In genomic region chr6:52992980-52993379, GRCh38 we compare ENCODE assay signal across 10 cellular contexts. TPM values are rescaled to one million over a fixed set of nuclear protein-coding genes. Genes with fewer than 3 reads are reported as not detected.
DNase-seq lines count a peak whose midpoint lies in the region; TF ChIP-seq lines count a peak whose summit lies in the region.
"Had no signal": no experiment of that assay in that cellular context is flagged by ENCODE, and none has a peak within 500 bp of the region (broad histone marks: within the 10 kb centered on the region; RNA-seq: fewer than 3 reads in every experiment).

No MANE protein-coding gene starts in this region.

- no peak overlapping the region for H3K27ac Mint-ChIP-seq in neural progenitor cell

- H3K4me3 ChIP-seq in HUES64 (ENCODE audit: low read length) (0 out of 2 replicates have a peak overlapping the region, but pooled peaks have one; percentile 74), neural progenitor cell (peak overlapping the region; percentile 72)

- no peak overlapping the region for H3K9ac ChIP-seq in HUES64 (ENCODE audit: low read depth, low read length)
- no peak overlapping the region for H3K9ac ChIP-seq in neural progenitor cell

- H3K4me1 Mint-ChIP-seq in neural progenitor cell, result peaks cover 21% of the 10 kb centered on the region

- no peaks in the 10 kb centered on the region for H4K20me1 ChIP-seq in neural progenitor cell (ENCODE audit: low read depth)

- 97% methylated on average over 6 of the region's 6 CpGs for WGBS in HUES64

- H3F3A ChIP-seq in neural progenitor cell (ENCODE audit: low read depth), result peaks cover 22% of the 10 kb centered on the region

- no peak overlapping the region for H2AFZ ChIP-seq in neural progenitor cell (replicated peaks)

- DNase-seq in AG20443 (ENCODE audit: low spot score) (peak; percentile 32), neural progenitor cell (ENCODE audit: low spot score) (no peak), NCI-H69 (lab: John Stamatoyannopoulos, UW) (no peak), UCSD-AML1 (lab: John Stamatoyannopoulos, UW; ENCODE audit: unreplicated experiment) (no peak), NCI-H2107 (lab: John Stamatoyannopoulos, UW) (no peak)
- DNase-seq in activated naive CD4-positive, alpha-beta T cell treated with Interleukin-2 at 50 U/mL for 16 hours, result no peak
- DNase-seq: stimulated activated naive CD4-positive, alpha-beta T cell; T1000 had no signal

- H3K36me3 ChIP-seq in HUES64 (ENCODE audit: insufficient read depth, low read length) (peaks cover 18% of the 10 kb centered on the region; the same call in 1 of the 2 replicates), neural progenitor cell (peaks cover 3% of the 10 kb centered on the region)

- H3K4me2 ChIP-seq in neural progenitor cell, result peak overlapping the region; percentile 93

- peak overlapping the region; percentile 95 for H3K4me3 Mint-ChIP-seq in neural progenitor cell

- H3K27ac ChIP-seq in HUES64 (ENCODE audit: low read depth, low read length) (no peak overlapping the region), cingulate gyrus (ENCODE audit: low read depth, low read length) (peak overlapping the region; percentile 93), neural progenitor cell (no peak overlapping the region)

- H3K36me3 Mint-ChIP-seq in neural progenitor cell, result peaks cover 38% of the 10 kb centered on the region

- peaks cover 23% of the 10 kb centered on the region for H3K27me3 Mint-ChIP-seq in neural progenitor cell (ENCODE audit: insufficient read depth, low read depth)

- no peaks in the 10 kb centered on the region for H3K9me3 ChIP-seq in HUES64 (ENCODE audit: insufficient read depth, low read depth, low read length)
- no peaks in the 10 kb centered on the region for H3K9me3 ChIP-seq in neural progenitor cell (ENCODE audit: low read depth)

- peaks cover 4% of the 10 kb centered on the region for H3K9me3 Mint-ChIP-seq in neural progenitor cell

- H3K4me1 ChIP-seq in HUES64 (ENCODE audit: insufficient read depth, low read length) (peaks cover 9% of the 10 kb centered on the region), neural progenitor cell (peaks cover 12% of the 10 kb centered on the region)

- no peaks in the 10 kb centered on the region for H3K27me3 ChIP-seq in HUES64 (ENCODE audit: insufficient read depth, low read length)
- H3K27me3 ChIP-seq in neural progenitor cell, result no peaks in the 10 kb centered on the region

- peaks cover 14% of the 10 kb centered on the region for H3K79me2 ChIP-seq in neural progenitor cell (ENCODE audit: low read depth)

- no peak for TF ChIP-seq CTCF in neural progenitor cell (IDR thresholded peaks at IDR 0.05)

RNA-seq across cellular contexts. Expression of gene GSTA4, which starts 2.1 kb away (rescaled TPM):
- polyA plus RNA-seq in HUES64 (2013, experiment 1 of 2), result 21.4 TPM
- 30.1 TPM for polyA plus RNA-seq in HUES64 (2013, experiment 2 of 2)
- total RNA-seq in neural progenitor cell (ENCODE audit: low replicate concordance), result 62.2 and 113 TPM in 2 replicates
